ENCODE assay signal across 8 cellular contexts in the genomic region with DNA sequence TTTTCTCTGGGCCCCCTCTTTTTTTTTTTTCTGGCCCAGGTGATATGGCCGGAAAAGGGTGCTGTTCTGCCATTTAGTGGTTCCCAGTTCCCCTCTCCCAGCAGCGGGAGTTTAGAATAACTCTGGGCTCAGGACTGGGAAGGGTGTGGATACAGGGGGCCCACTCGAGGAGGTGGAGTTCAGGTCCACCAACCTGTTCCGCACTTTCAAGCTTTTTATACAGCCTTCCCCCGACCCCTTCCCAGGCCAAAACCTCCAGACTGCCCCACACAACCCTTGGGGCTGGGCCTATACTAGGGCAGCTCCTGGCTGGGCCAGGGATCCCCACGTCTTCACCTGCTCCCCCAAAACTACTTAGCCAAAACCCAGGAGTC. TPM values are rescaled to one million over a fixed set of nuclear protein-coding genes. Genes with fewer than 3 reads are reported as not detected.
DNase-seq lines count a peak whose midpoint lies in the region; ATAC-seq, FAIRE-seq and TF ChIP-seq lines count a peak whose summit lies in the region.

No MANE protein-coding gene starts in this region.

- SMC1A ChIA-PET in GM12878 (lab: Charles Lee; ENCODE audit: uncharacterized antibody, unreplicated experiment) = interaction anchor here (0.8 to 1.4 kb wide), 5 partner anchors 22 to 89 kb away, joined by 3 read pairs; a partner anchor contains a TSS

- TF ChIP-seq CTCF in cardiac muscle cell (IDR thresholded peaks at IDR 0.05; ENCODE audit: low read depth, low read length) = no peak
- no peak for TF ChIP-seq CTCF in GM12878 (IDR thresholded peaks at IDR 0.05 in 2 of 3, conservative IDR thresholded peaks at IDR 0.05 in 1 of 3; ENCODE audit: control insufficient read depth in 2 of 3, extremely low read depth in 1 of 3, insufficient read depth in 1 of 3, low read depth in 3 of 3, low read length in 3 of 3)
- TF ChIP-seq CTCF in lower lobe of right lung (IDR thresholded peaks at IDR 0.05) = no peak
- TF ChIP-seq CTCF in upper lobe of right lung (IDR thresholded peaks at IDR 0.05) = no peak
- no peak for TF ChIP-seq CTCF in GM10266 (IDR thresholded peaks at IDR 0.05; ENCODE audit: control insufficient read depth, insufficient read depth, low read depth, missing control alignments)

- peak overlapping the region; percentile 99 for H3K4me2 ChIP-seq in GM12878 (ENCODE audit: control insufficient read depth, insufficient read depth)

- no peak for FAIRE-seq in GM12878 (lab: Jason Lieb, UNC)

- BruUV-seq in GM12878 (replicated peaks; lab: Mats Ljungman, UMichigan) = no TSS peak

- no peak for TF ChIP-seq EP300 in GM12878 (IDR thresholded peaks at IDR 0.05; ENCODE audit: borderline replicate concordance in 1 of 2, control insufficient read depth in 1 of 2, low read depth in 2 of 2, low read length in 2 of 2)

- H3K27me3 ChIP-seq in cardiac muscle cell = peaks cover 4% of the 10 kb centered on the region
- no peaks in the 10 kb centered on the region; a peak in 2 of 4 replicates for H3K27me3 ChIP-seq in GM12878 (replicated peaks in 1 of 2; ENCODE audit: control insufficient read depth in 2 of 2, insufficient read depth in 2 of 2, low read length in 1 of 2)
- peaks cover 19% of the 10 kb centered on the region for H3K27me3 ChIP-seq in lower lobe of right lung (ENCODE audit: low read depth)
- no peaks in the 10 kb centered on the region for H3K27me3 ChIP-seq in upper lobe of right lung

- RAD21 ChIA-PET in GM12878 (lab: Charles Lee; ENCODE audit: unreplicated experiment) = interaction anchor here (1.5 to 1.8 kb wide), 3 partner anchors 22 to 156 kb away, joined by 5 to 6 read pairs (median 5); no protein-coding TSS in a partner anchor

- H2AFZ ChIP-seq in GM12878 (ENCODE audit: control insufficient read depth, low read depth, low read length) = peak overlapping the region; percentile 88

- TF ChIP-seq RAD21 in GM12878 (IDR thresholded peaks at IDR 0.05; ENCODE audit: insufficient read depth, low read depth, low read length) = no peak

- H3K4me3 ChIP-seq in cardiac muscle cell (peak overlapping the region; percentile 56), GM12878 (peak overlapping the region; percentile 89), lower lobe of right lung (peak overlapping the region; percentile 64), upper lobe of right lung (peak overlapping the region; percentile 53)

- WGBS in GM12878 (ENCODE audit: insufficient coverage, insufficient replicate concordance, low lambda C conversion rate, missing lambda C conversion rate) = 38% methylated on average over 5 of the region's 6 CpGs

- no peak for TF ChIP-seq POLR2A in GM12878 (IDR thresholded peaks at IDR 0.05; ENCODE audit: low read depth, low read length)

- intact Hi-C loops in Right ventricle myocardium inferior (cut with DNase I) (no loop called here), GM12878 (cut with micrococcal nuclease; ENCODE audit: unreplicated experiment) (no loop called here), lower lobe of right lung (cut with DNase I) (no loop called here), upper lobe of right lung (cut with DNase I) (no loop called here)

- in situ Hi-C loops in GM12878 (cut with MboI) = loop anchor here (5.0 to 25.0 kb wide), 2 partner anchors 146 to 721 kb away; no protein-coding TSS in a partner anchor

- H3K9ac ChIP-seq in GM12878 (ENCODE audit: control insufficient read depth, insufficient read depth, low read length) = peak overlapping the region; percentile 81

- no peak for ATAC-seq in Right ventricle myocardium inferior
- ATAC-seq in GM12878 = peak; percentile 7
- ATAC-seq in lower lobe of right lung = no peak
- ATAC-seq in upper lobe of right lung = no peak
- no peak for ATAC-seq in HG02798 (IDR thresholded peaks at IDR 0.05; ENCODE audit: poor library complexity, unreplicated experiment)

- H3K9me3 ChIP-seq in cardiac muscle cell (ENCODE audit: low read depth) (no peaks in the 10 kb centered on the region), GM12878 (replicated peaks; ENCODE audit: control insufficient read depth, insufficient read depth, low read length) (no peaks in the 10 kb centered on the region), lower lobe of right lung (no peaks in the 10 kb centered on the region), upper lobe of right lung (no peaks in the 10 kb centered on the region)

- H3K79me2 ChIP-seq in GM12878 (ENCODE audit: control insufficient read depth, insufficient read depth, low read length) = no peaks in the 10 kb centered on the region

- POLR2A ChIA-PET in GM12878 (lab: Charles Lee) = interaction anchor here (0.7 kb wide), 1 partner anchor 663 kb away, joined by 3 read pairs; no protein-coding TSS in a partner anchor

- DNase-seq in cardiac muscle cell (ENCODE audit: low read depth in 1 of 2, low spot score in 1 of 2) (no peak), Right ventricle myocardium inferior (ENCODE audit: missing footprints) (no peak), GM12878 (ENCODE audit: low read depth, low spot score) (no peak), lower lobe of right lung (no peak), upper lobe of right lung (no peak), GM10266 (ENCODE audit: extremely low spot score) (no peak)
- DNase-seq in activated CD4-positive, alpha-beta T cell treated with anti-CD3 and anti-CD28 coated beads, Interleukin-2, amount 50 U/mL, for 4 hours = no peak

- H4K20me1 ChIP-seq in GM12878 (ENCODE audit: control insufficient read depth, insufficient read depth) = peaks cover 2% of the 10 kb centered on the region; the same call in 1 of the 2 replicates

- H3K4me1 ChIP-seq in cardiac muscle cell (ENCODE audit: low read depth) (no peaks in the 10 kb centered on the region), GM12878 (ENCODE audit: control insufficient read depth, insufficient read depth, low read length) (no peaks in the 10 kb centered on the region), lower lobe of right lung (peaks cover 43% of the 10 kb centered on the region), upper lobe of right lung (peaks cover 23% of the 10 kb centered on the region)

- H3K27ac ChIP-seq in cardiac muscle cell (no peak overlapping the region), GM12878 (ENCODE audit: control insufficient read depth, insufficient read depth) (peak overlapping the region; percentile 69), lower lobe of right lung (peak overlapping the region; percentile 73), upper lobe of right lung (peak overlapping the region; percentile 67)

- CTCF ChIA-PET in GM12878 (lab: Yijun Ruan, JAX) = interaction anchor here (0.6 to 4.9 kb wide), 18 partner anchors 9 to 245 kb away, joined by 3 to 25 read pairs (median 4); no protein-coding TSS in a partner anchor

- H3K36me3 ChIP-seq in cardiac muscle cell (no peaks in the 10 kb centered on the region), GM12878 (ENCODE audit: control insufficient read depth in 2 of 2, insufficient read depth in 2 of 2, low read length in 1 of 2) (no peaks in the 10 kb centered on the region), lower lobe of right lung (no peaks in the 10 kb centered on the region), upper lobe of right lung (no peaks in the 10 kb centered on the region)

RNA-seq across cellular contexts. Expression of a gene that starts 0.4 kb away (rescaled TPM):
- total RNA-seq in cardiac muscle cell = 21.8 and 34.8 TPM in 2 replicates
- 9.6 and 18.7 TPM in 2 replicates for polyA plus RNA-seq in cardiac muscle cell
- total RNA-seq in Right ventricle myocardium inferior = 16.8 TPM
- 2.0 and 2.4 TPM in 2 replicates for total RNA-seq in GM12878 (2013; cell fraction: nucleolus; rRNA removed)
- 0.33 and 0.51 TPM in 2 replicates for total RNA-seq in GM12878 (2014; rRNA removed)
- 0.18 TPM in 2 replicates for total RNA-seq in GM12878 (2014; rRNA removed; fragmentation: Illumina TruSeq; extraction: Trizol)
- 0.69 and 1.1 TPM in 2 replicates for total RNA-seq in GM12878 (2021)
- 0.13 TPM for polyA plus RNA-seq in GM12878 (2011; ENCODE audit: low read depth)
- 0.19 and 0.48 TPM in 2 replicates for polyA plus RNA-seq in GM12878 (2011; rRNA removed)
- polyA plus RNA-seq in GM12878 (2011; cell fraction: cytosol; rRNA removed) = 0.49 and 0.82 TPM in 2 replicates
- polyA plus RNA-seq in GM12878 (2011; cell fraction: nucleus; rRNA removed) = 3.7 and 5.2 TPM in 2 replicates
- 0.29 and 0.49 TPM in 2 replicates for polyA plus RNA-seq in GM12878 (2012)
- 0.13 TPM in 1 of 2 replicates, not detected in the other for polyA plus RNA-seq in GM12878 (2014; fragmentation: Illumina TruSeq; extraction: Trizol)
- polyA plus RNA-seq in GM12878 (2014; fragmentation: Nextera tagmentation; extraction: Ambion mirVana) = under 1 TPM in 1 of 2 experiments, not detected in 1; 0.04 TPM
- 0.69 and 0.79 TPM in 2 replicates for polyA plus RNA-seq in GM12878 (2014; rRNA removed)
- polyA plus RNA-seq in GM12878 (2016; fragmentation: Nextera tagmentation; extraction: Ambion mirVana) = under 1 TPM; 0.12 to 0.13 TPM
- 0.46 and 0.59 TPM in 2 replicates for polyA minus RNA-seq in GM12878 (2011; rRNA and poly(A)+ RNA removed)
- polyA minus RNA-seq in GM12878 (2011; cell fraction: cytosol; rRNA and poly(A)+ RNA removed) = 0.52 and 0.53 TPM in 2 replicates
- polyA minus RNA-seq in GM12878 (2011; cell fraction: nucleus; rRNA and poly(A)+ RNA removed) = 0.73 and 1.2 TPM in 2 replicates
- 9.5 TPM for total RNA-seq in lower lobe of right lung
- 12.2 TPM for total RNA-seq in upper lobe of right lung

RNA-seq across cellular contexts. Expression of a gene that starts 25.1 kb away (rescaled TPM):
- total RNA-seq in cardiac muscle cell = 24.4 and 31.4 TPM in 2 replicates
- 11.3 and 11.8 TPM in 2 replicates for polyA plus RNA-seq in cardiac muscle cell
- 11.4 TPM for total RNA-seq in Right ventricle myocardium inferior
- 12.4 and 16.1 TPM in 2 replicates for total RNA-seq in GM12878 (2013; cell fraction: nucleolus; rRNA removed)
- 0.16 TPM in 1 of 2 replicates, not detected in the other for total RNA-seq in GM12878 (2014; rRNA removed)
- total RNA-seq in GM12878 (2014; rRNA removed; fragmentation: Illumina TruSeq; extraction: Trizol) = not detected in 2 replicates
- 0.46 and 0.58 TPM in 2 replicates for total RNA-seq in GM12878 (2021)
- polyA plus RNA-seq in GM12878 (2011; ENCODE audit: low read depth) = not detected
- 5.0 and 8.6 TPM in 2 replicates for polyA plus RNA-seq in GM12878 (2011; rRNA removed)
- 10.1 and 17.7 TPM in 2 replicates for polyA plus RNA-seq in GM12878 (2011; cell fraction: cytosol; rRNA removed)
- 65.4 and 67.1 TPM in 2 replicates for polyA plus RNA-seq in GM12878 (2011; cell fraction: nucleus; rRNA removed)
- polyA plus RNA-seq in GM12878 (2012) = 0.11 and 0.36 TPM in 2 replicates
- not detected in 2 replicates for polyA plus RNA-seq in GM12878 (2014; fragmentation: Illumina TruSeq; extraction: Trizol)
- not detected for polyA plus RNA-seq in GM12878 (2014; fragmentation: Nextera tagmentation; extraction: Ambion mirVana)
- polyA plus RNA-seq in GM12878 (2014; rRNA removed) = 0.30 and 1.00 TPM in 2 replicates
- under 1 TPM; 0.23 to 0.29 TPM for polyA plus RNA-seq in GM12878 (2016; fragmentation: Nextera tagmentation; extraction: Ambion mirVana)
- polyA minus RNA-seq in GM12878 (2011; rRNA and poly(A)+ RNA removed) = 2.9 and 6.4 TPM in 2 replicates
- polyA minus RNA-seq in GM12878 (2011; cell fraction: cytosol; rRNA and poly(A)+ RNA removed) = 2.3 and 3.7 TPM in 2 replicates
- 3.4 and 5.3 TPM in 2 replicates for polyA minus RNA-seq in GM12878 (2011; cell fraction: nucleus; rRNA and poly(A)+ RNA removed)
- 8.2 TPM for total RNA-seq in lower lobe of right lung
- 10.0 TPM for total RNA-seq in upper lobe of right lung
